In genomic region chr4:182560358-182560757, GRCh38 we compare ENCODE assay signal across 10 cellular contexts.
A peak's percentile ranks its signal among the peaks of the same experiment; 100 is the strongest.
DNase-seq lines count a peak whose midpoint lies in the region; ATAC-seq and TF ChIP-seq lines count a peak whose summit lies in the region.
"Had no signal": no experiment of that assay in that cellular context is flagged by ENCODE, and none has a peak within 500 bp of the region (broad histone marks: within the 10 kb centered on the region; RNA-seq: fewer than 3 reads in every experiment).

No MANE protein-coding gene starts in this region.

- peak; percentile 62 for TF ChIP-seq CTCF in brain microvascular endothelial cell (IDR thresholded peaks at IDR 0.05; ENCODE audit: low read depth, low read length, missing control alignments)

- POLR2A ChIA-PET in activated CD4-positive, alpha-beta T cell treated with anti-CD3 and anti-CD28 coated beads for 36 hours (lab: Charles Lee), result no interaction called here

- H3K4me3 ChIP-seq in brain microvascular endothelial cell (ENCODE audit: low read depth, low read length), result peak overlapping the region; percentile 22
- H3K4me3 ChIP-seq: prostate gland had no signal

- no peak overlapping the region for H3K4me3 Mint-ChIP-seq in activated CD4-positive, alpha-beta T cell treated with anti-CD3 and anti-CD28 coated beads for 36 hours

- H3K27ac ChIP-seq in brain microvascular endothelial cell, result no peak overlapping the region
- H3K27ac ChIP-seq: prostate gland had no signal

- no peaks in the 10 kb centered on the region for H3K9me3 Mint-ChIP-seq in activated CD4-positive, alpha-beta T cell treated with anti-CD3 and anti-CD28 coated beads for 36 hours (ENCODE audit: low read depth)

- H3K27ac Mint-ChIP-seq in activated CD4-positive, alpha-beta T cell treated with anti-CD3 and anti-CD28 coated beads for 36 hours, result no peak overlapping the region

- peaks cover 15% of the 10 kb centered on the region for H3K27me3 Mint-ChIP-seq in activated CD4-positive, alpha-beta T cell treated with anti-CD3 and anti-CD28 coated beads for 36 hours

- H3K27me3 ChIP-seq in brain microvascular endothelial cell (replicated peaks), result no peaks in the 10 kb centered on the region

- DNase-seq in D341Med (ENCODE audit: low spot score), result peak; percentile 51
- peak; percentile 81 for DNase-seq in NCI-H146 (lab: John Stamatoyannopoulos, UW)
- DNase-seq in brain microvascular endothelial cell, result peak; percentile 50
- peak; percentile 21 for DNase-seq in myocyte (ENCODE audit: low read depth)
- DNase-seq in activated CD4-positive, alpha-beta T cell treated with anti-CD3 and anti-CD28 coated beads for 36 hours, result no peak
- DNase-seq: effector CD4-positive, alpha-beta T cell had no signal

- intact Hi-C loops in activated CD4-positive, alpha-beta T cell treated with anti-CD3 and anti-CD28 coated beads for 36 hours (cut with DNase I, micrococcal nuclease), result no loop called here

- in situ Hi-C loops in brain microvascular endothelial cell (cut with HindIII; ENCODE audit: low pct_ligation_motif_present, low sequenced_read_pairs), result no loop called here

- CTCF ChIA-PET in activated CD4-positive, alpha-beta T cell treated with anti-CD3 and anti-CD28 coated beads for 36 hours (lab: Charles Lee), result no interaction called here

- ATAC-seq in HG03354 (IDR thresholded peaks at IDR 0.05; ENCODE audit: poor library complexity, severe bottlenecking, unreplicated experiment) (no peak), HG02981 (IDR thresholded peaks at IDR 0.05; ENCODE audit: unreplicated experiment) (no peak), HG03045 (IDR thresholded peaks at IDR 0.05; ENCODE audit: unreplicated experiment) (no peak)
- ATAC-seq in activated CD4-positive, alpha-beta T cell treated with anti-CD3 and anti-CD28 coated beads for 36 hours, result no peak

- no peaks in the 10 kb centered on the region for H3K36me3 ChIP-seq in brain microvascular endothelial cell (replicated peaks)
- H3K36me3 ChIP-seq: prostate gland had no signal

- H3K4me1 Mint-ChIP-seq in activated CD4-positive, alpha-beta T cell treated with anti-CD3 and anti-CD28 coated beads for 36 hours, result no peaks in the 10 kb centered on the region

- no peaks in the 10 kb centered on the region for H3K36me3 Mint-ChIP-seq in activated CD4-positive, alpha-beta T cell treated with anti-CD3 and anti-CD28 coated beads for 36 hours (ENCODE audit: low read depth)
